Comparison of ENCODE assay signal across 11 cellular contexts in the genomic region with DNA sequence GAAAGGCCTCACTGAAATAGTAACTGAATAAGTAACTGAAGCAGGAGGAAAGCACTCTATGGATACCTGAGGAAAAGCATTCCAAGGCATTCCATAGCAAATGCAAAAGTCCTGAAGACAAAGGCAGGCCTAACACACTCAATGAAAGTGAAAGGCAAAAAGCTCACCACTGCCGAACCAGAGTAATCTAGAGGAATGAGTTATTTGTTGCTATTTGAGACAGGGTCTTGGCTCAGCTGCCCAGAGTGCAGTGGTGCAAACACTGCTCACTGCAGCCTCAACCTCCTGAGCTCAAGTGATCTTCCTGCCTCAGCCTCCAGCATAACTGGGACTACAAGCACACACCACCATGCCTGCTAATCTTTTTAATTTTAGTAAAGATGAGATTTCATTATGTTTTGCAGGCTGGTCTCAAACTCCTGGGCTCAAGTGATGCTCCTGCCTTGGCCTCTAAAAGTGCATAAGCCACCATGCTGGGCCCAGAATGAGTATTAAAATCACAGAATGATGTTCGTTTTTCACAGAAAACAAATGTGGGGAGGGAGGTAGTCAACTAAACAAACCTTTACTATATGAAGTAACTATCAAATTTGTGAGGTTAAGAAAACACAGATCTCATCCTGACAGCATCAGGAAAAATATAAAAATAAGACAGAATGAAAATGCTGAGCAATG. TPM values are rescaled to one million over a fixed set of nuclear protein-coding genes. Genes with fewer than 3 reads are reported as not detected.
A peak's percentile ranks its signal among the peaks of the same experiment; 100 is the strongest.
DNase-seq lines count a peak whose midpoint lies in the region; ATAC-seq and TF ChIP-seq lines count a peak whose summit lies in the region.
"Had no signal": no experiment of that assay in that cellular context is flagged by ENCODE, and none has a peak within 500 bp of the region (broad histone marks: within the 10 kb centered on the region; RNA-seq: fewer than 3 reads in every experiment).

No MANE protein-coding gene starts in this region.

- H3K27me3 Mint-ChIP-seq in mesothelial cell of epicardium (ENCODE audit: low read depth) = no peaks in the 10 kb centered on the region
- H3K27me3 Mint-ChIP-seq: central memory CD8-positive, alpha-beta T cell; naive B cell had no signal

- no peak overlapping the region for H2AFZ ChIP-seq in Karpas-422 (ENCODE audit: low read length)

- H3K4me1 ChIP-seq in Karpas-422 (ENCODE audit: low read length) = peaks cover 22% of the 10 kb centered on the region
- H3K4me1 ChIP-seq in effector memory CD4-positive, alpha-beta T cell (ENCODE audit: control insufficient read depth, insufficient read depth, low read length, poor library complexity, severe bottlenecking) = no peaks in the 10 kb centered on the region

- peaks cover 4% of the 10 kb centered on the region for H3K9me3 Mint-ChIP-seq in mesothelial cell of epicardium
- H3K9me3 Mint-ChIP-seq: central memory CD8-positive, alpha-beta T cell; naive B cell had no signal

- H3K4me3 Mint-ChIP-seq in mesothelial cell of epicardium = no peak overlapping the region
- H3K4me3 Mint-ChIP-seq: central memory CD8-positive, alpha-beta T cell; naive B cell had no signal

- H3K36me3 ChIP-seq in Karpas-422 (ENCODE audit: insufficient read depth, low read length) = peaks cover 30% of the 10 kb centered on the region; the same call in 1 of the 2 replicates
- H3K36me3 ChIP-seq in brain microvascular endothelial cell (replicated peaks) = no peaks in the 10 kb centered on the region
- no peaks in the 10 kb centered on the region for H3K36me3 ChIP-seq in effector memory CD4-positive, alpha-beta T cell (ENCODE audit: control insufficient read depth, insufficient read depth, low read length)

- no peak for TF ChIP-seq CTCF in mesothelial cell of epicardium (IDR thresholded peaks at IDR 0.05; ENCODE audit: unreplicated experiment)
- TF ChIP-seq CTCF in brain microvascular endothelial cell (IDR thresholded peaks at IDR 0.05; ENCODE audit: low read depth, low read length, missing control alignments) = no peak

- no peak overlapping the region for H3K4me2 ChIP-seq in Karpas-422 (ENCODE audit: low read depth, low read length, poor library complexity, severe bottlenecking)

- DNase-seq in Karpas-422 (no peak), mesothelial cell of epicardium (ENCODE audit: low spot score in 2 of 2, unreplicated experiment in 2 of 2) (no peak), brain microvascular endothelial cell (no peak), HuH-7 (ENCODE audit: low spot score) (no peak)
- no peak for DNase-seq in effector memory CD4-positive, alpha-beta T cell
- DNase-seq: naive B cell, NCI-H1092 treated with DMSO at 0.1 percent for 48 hours had no signal

- H3K4me3 ChIP-seq in Karpas-422 (ENCODE audit: low read length) = no peak overlapping the region
- no peak overlapping the region for H3K4me3 ChIP-seq in brain microvascular endothelial cell (ENCODE audit: low read depth, low read length)
- H3K4me3 ChIP-seq in effector memory CD4-positive, alpha-beta T cell (ENCODE audit: insufficient read depth, low read depth, low read length, poor library complexity, severe bottlenecking) = no peak overlapping the region

- peaks cover 100% of the 10 kb centered on the region for H3K79me2 ChIP-seq in Karpas-422 (ENCODE audit: low read length)

- in situ Hi-C loops in brain microvascular endothelial cell (cut with HindIII; ENCODE audit: low pct_ligation_motif_present, low sequenced_read_pairs) = no loop called here

- no peaks in the 10 kb centered on the region for H3K9me3 ChIP-seq in Karpas-422 (ENCODE audit: low read length)
- no peaks in the 10 kb centered on the region for H3K9me3 ChIP-seq in effector memory CD4-positive, alpha-beta T cell (ENCODE audit: control insufficient read depth, low read length)

- ATAC-seq in GM19395 (IDR thresholded peaks at IDR 0.05; ENCODE audit: unreplicated experiment) = peak; percentile 77
- ATAC-seq in HG02642 (IDR thresholded peaks at IDR 0.05; ENCODE audit: poor library complexity, unreplicated experiment) = peak; percentile 86
- ATAC-seq: HCT116 had no signal

- H3K27ac ChIP-seq in Karpas-422 (ENCODE audit: low read length) = peak overlapping the region; percentile 24; the same call in 1 of the 2 replicates
- no peak overlapping the region for H3K27ac ChIP-seq in brain microvascular endothelial cell
- no peak overlapping the region for H3K27ac ChIP-seq in effector memory CD4-positive, alpha-beta T cell (ENCODE audit: insufficient read depth, low read length, poor library complexity, severe bottlenecking)

- H3K9ac ChIP-seq in Karpas-422 (ENCODE audit: low read length) = no peak overlapping the region

- peak overlapping the region; percentile 70 for H3K27ac Mint-ChIP-seq in mesothelial cell of epicardium

- no peaks in the 10 kb centered on the region; the same call in 1 of the 2 replicates for H4K20me1 ChIP-seq in Karpas-422 (ENCODE audit: insufficient read depth, low read depth, low read length)

- peaks cover 23% of the 10 kb centered on the region for H3K36me3 Mint-ChIP-seq in mesothelial cell of epicardium

- no peaks in the 10 kb centered on the region for H3K27me3 ChIP-seq in Karpas-422 (ENCODE audit: low read length)
- no peaks in the 10 kb centered on the region for H3K27me3 ChIP-seq in brain microvascular endothelial cell (replicated peaks)
- no peaks in the 10 kb centered on the region for H3K27me3 ChIP-seq in effector memory CD4-positive, alpha-beta T cell (replicated peaks; ENCODE audit: control insufficient read depth, insufficient read depth, low read length, poor library complexity, severe bottlenecking)

- no peaks in the 10 kb centered on the region for H3K9me2 ChIP-seq in Karpas-422 (replicated peaks; ENCODE audit: insufficient read depth, low read length)

- peaks cover 7% of the 10 kb centered on the region for H3K4me1 Mint-ChIP-seq in mesothelial cell of epicardium

RNA-seq across cellular contexts. Expression of a gene that starts 17.9 kb away (rescaled TPM):
- total RNA-seq in Karpas-422 (2014; rRNA removed; shearing (Covaris generic); ENCODE audit: low replicate concordance) = 51.9 and 122 TPM in 2 replicates
- total RNA-seq in mesothelial cell of epicardium = 55.7 to 62.1 TPM (median 58.0 TPM) in 3 replicates

RNA-seq across cellular contexts. Expression of a gene that starts 18.0 kb away (rescaled TPM):
- total RNA-seq in Karpas-422 (2014; rRNA removed; shearing (Covaris generic); ENCODE audit: low replicate concordance) = 14.5 and 29.5 TPM in 2 replicates
- 7.0 to 8.9 TPM (median 8.9 TPM) in 3 replicates for total RNA-seq in mesothelial cell of epicardium
